8 cellular contexts compared by ENCODE assay signal in the genomic region with DNA sequence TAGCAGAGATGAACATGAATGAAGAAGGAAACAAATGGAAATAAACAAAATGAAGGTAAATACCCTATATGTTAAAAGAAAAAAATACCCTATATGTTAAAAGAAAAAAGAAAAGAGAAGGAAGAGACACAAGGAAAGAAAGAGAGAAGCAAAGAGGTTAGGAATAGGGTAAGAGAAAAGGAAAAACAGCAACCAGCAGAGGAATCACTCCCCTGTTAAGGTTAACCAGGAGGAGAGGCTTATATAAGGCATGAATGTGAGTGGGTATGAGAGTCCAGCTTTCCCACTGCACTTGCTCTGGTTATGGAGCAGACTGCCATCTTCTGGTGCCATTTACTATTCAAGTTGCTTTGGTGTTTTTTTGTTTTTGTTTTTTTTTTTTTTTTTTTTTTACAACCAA. TPM values are rescaled to one million over a fixed set of nuclear protein-coding genes. Genes with fewer than 3 reads are reported as not detected.
DNase-seq lines count a peak whose midpoint lies in the region; ATAC-seq, FAIRE-seq and TF ChIP-seq lines count a peak whose summit lies in the region.

No MANE protein-coding gene starts in this region.

- peak overlapping the region; percentile 64 for H3K27ac ChIP-seq in layer of hippocampus (ENCODE audit: low read depth, low read length)

- FAIRE-seq in GM12892 (lab: Jason Lieb, UNC): no peak

- no peak for ATAC-seq in activated CD4-positive, CD25-positive, alpha-beta regulatory T cell treated with anti-CD3 and anti-CD28 coated beads, Interleukin-2, amount 50 U/mL, for 24 hours

- H3K27me3 ChIP-seq in layer of hippocampus (ENCODE audit: control insufficient read depth, insufficient read depth, low read length): no peaks in the 10 kb centered on the region

- DNase-seq in DMS114 treated with DMSO at 0.1 percent for 48 hours (lab: John Stamatoyannopoulos, UW; ENCODE audit: unreplicated experiment) (peak; percentile 12), KBM-7 (peak; percentile 26), amniotic stem cell (lab: John Stamatoyannopoulos, UW) (peak; percentile 22), GDM1 (lab: John Stamatoyannopoulos, UW) (no peak), GM12892 (ENCODE audit: insufficient read length) (no peak)
- DNase-seq in stimulated activated CD4-positive, alpha-beta T cell treated with anti-CD3 and anti-CD28 coated beads, Interleukin-4, amount 100 ng/mL, for 1 hour: no peak

- in situ Hi-C loops in KBM-7 (cut with MboI; ENCODE audit: low pct_unique_long_range_greater_than_20kb, low sequenced_read_pairs): no loop called here

- TF ChIP-seq POLR2A in GM12892 (IDR thresholded peaks at IDR 0.05; ENCODE audit: low read depth, low read length): no peak

RNA-seq across cellular contexts. Expression of a gene that starts 3.1 kb away (rescaled TPM):
- 19.0 TPM for polyA plus RNA-seq in GM12892 (2012; ENCODE audit: missing spikeins)

RNA-seq across cellular contexts. Expression of a gene that starts 7.1 kb away (rescaled TPM):
- 11.7 TPM for polyA plus RNA-seq in GM12892 (2012; ENCODE audit: missing spikeins)

RNA-seq across cellular contexts. Expression of a gene that starts 13.6 kb away (rescaled TPM):
- polyA plus RNA-seq in GM12892 (2012; ENCODE audit: missing spikeins): 8.5 TPM

RNA-seq across cellular contexts. Expression of a gene that starts 21.7 kb away (rescaled TPM):
- polyA plus RNA-seq in GM12892 (2012; ENCODE audit: missing spikeins): 136 TPM

RNA-seq across cellular contexts. Expression of a gene that starts 53.1 kb away (rescaled TPM):
- not detected for polyA plus RNA-seq in GM12892 (2012; ENCODE audit: missing spikeins)

Comparison
In these comparisons a context has a peak if more than half of its experiments do, and no peak if none do; other contexts are left out.
1. DNase-seq: peak in DMS114 treated with DMSO at 0.1 percent for 48 hours (single experiment), KBM-7 (single experiment) and amniotic stem cell (single experiment); none in stimulated activated CD4-positive, alpha-beta T cell treated with anti-CD3 and anti-CD28 coated beads, Interleukin-4, amount 100 ng/mL, for 1 hour (single experiment), GDM1 (single experiment) and GM12892 (single experiment).